Comparison of ENCODE assay signal across 18 cellular contexts in the genomic region with DNA sequence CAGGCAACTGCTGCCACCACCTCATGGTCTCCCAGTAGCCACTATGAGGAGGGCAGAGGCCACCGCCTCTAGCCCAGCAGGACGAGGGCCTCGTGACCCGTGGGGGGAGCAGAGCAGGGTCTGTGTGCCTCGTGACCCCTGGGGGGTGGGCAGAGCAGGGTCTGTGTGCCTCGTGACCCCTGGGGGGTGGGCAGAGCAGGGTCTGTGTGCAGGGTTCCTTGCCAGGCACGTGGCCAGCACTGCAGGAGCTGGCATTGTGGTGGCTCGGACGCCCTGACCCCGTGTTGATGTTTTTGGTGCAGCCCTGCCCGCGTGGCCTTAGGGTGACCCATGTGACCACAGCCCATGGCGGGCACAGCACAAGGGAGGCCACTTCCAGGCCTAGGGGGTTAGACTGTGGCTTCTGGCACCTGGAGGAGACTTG. TPM values are rescaled to one million over a fixed set of nuclear protein-coding genes. Genes with fewer than 3 reads are reported as not detected.
DNase-seq lines count a peak whose midpoint lies in the region; ATAC-seq, FAIRE-seq and TF ChIP-seq lines count a peak whose summit lies in the region.
"Had no signal": no experiment of that assay in that cellular context is flagged by ENCODE, and none has a peak within 500 bp of the region (broad histone marks: within the 10 kb centered on the region; RNA-seq: fewer than 3 reads in every experiment).

No MANE protein-coding gene starts in this region.

- ATAC-seq in K562 (no peak), HG03139 (IDR thresholded peaks at IDR 0.05; ENCODE audit: unreplicated experiment) (no peak), HG03378 (IDR thresholded peaks at IDR 0.05; ENCODE audit: unreplicated experiment) (no peak)
- ATAC-seq: GM12878, HCT116, Panc1 had no signal

- CTCF ChIA-PET in K562 (lab: Yijun Ruan, JAX; ENCODE audit: low intra/inter-chr PET ratio) = interaction anchor here (0.5 kb wide), 1 partner anchor 834 kb away, joined by 3 read pairs; no protein-coding TSS in a partner anchor

- H3K79me2 ChIP-seq in K562 (ENCODE audit: control insufficient read depth, insufficient read depth, low read length) = no peaks in the 10 kb centered on the region

- POLR2A ChIA-PET in K562 (lab: Yijun Ruan, JAX) = no interaction called here

- no peaks in the 10 kb centered on the region for H3K79me1 ChIP-seq in mesenchymal stem cell (replicated peaks; ENCODE audit: low read length, poor library complexity, severe bottlenecking)

- H3K14ac ChIP-seq in mesenchymal stem cell (ENCODE audit: low read length in 2 of 2) = no peak overlapping the region

- TF ChIP-seq EP300 in K562 (IDR thresholded peaks at IDR 0.05; ENCODE audit: low read length) = no peak

- H2AFZ ChIP-seq in K562 (ENCODE audit: low read depth, low read length) = no peak overlapping the region
- H2AFZ ChIP-seq in mesenchymal stem cell (ENCODE audit: low read depth, low read length) = no peak overlapping the region

- no peak for TF ChIP-seq RAD21 in K562 (CRISPR knock-in tag; conservative IDR thresholded peaks at IDR 0.05 in 1 of 2, IDR thresholded peaks at IDR 0.05 in 1 of 2)

- no peak overlapping the region for H3K4ac ChIP-seq in mesenchymal stem cell (ENCODE audit: low read depth in 1 of 2, low read length in 2 of 2)

- H2BK120ac ChIP-seq in mesenchymal stem cell (ENCODE audit: low read depth, low read length) = no peak overlapping the region

- H4K20me1 ChIP-seq in BLaER1 treated with 17β-estradiol and CSF1 and Interleukin-3, amounts not matched to agents 10 nM and 100 nM = peaks cover 0 to 98% (median 28%) of the 10 kb centered on the region in 11 experiments; a peak in 17 of 22 replicates
- peaks cover 42% of the 10 kb centered on the region for H4K20me1 ChIP-seq in K562 (replicated peaks; ENCODE audit: control insufficient read depth, insufficient read depth, low read length)

- in situ Hi-C loops in K562 (cut with MboI) = no loop called here

- TF ChIP-seq CTCF in K562 (IDR thresholded peaks at IDR 0.05 in 2 of 3, conservative IDR thresholded peaks at IDR 0.05 in 1 of 3; ENCODE audit: insufficient read depth in 2 of 3, low read depth in 1 of 3, low read length in 3 of 3) = no peak

- no peak overlapping the region for H4K8ac ChIP-seq in mesenchymal stem cell (ENCODE audit: low read length)

- peak overlapping the region in 3 of 11 experiments; percentile 13 to 51 (median 51); a peak in 5 of 22 replicates for H3K27ac ChIP-seq in BLaER1 treated with 17β-estradiol and CSF1 and Interleukin-3, amounts not matched to agents 10 nM and 100 nM
- H3K27ac ChIP-seq in K562 (ENCODE audit: extremely low read depth, low read depth, low read length) (no peak overlapping the region), mesenchymal stem cell (ENCODE audit: low read length, poor library complexity, severe bottlenecking) (no peak overlapping the region), stomach smooth muscle (ENCODE audit: low read length) (peak overlapping the region; percentile 84)
- H3K27ac ChIP-seq: KMS-11 had no signal

- H3K4me1 ChIP-seq in BLaER1 treated with 17β-estradiol and CSF1 and Interleukin-3, amounts not matched to agents 10 nM and 100 nM = peaks cover 55 to 100% (median 100%) of the 10 kb centered on the region in 10 experiments
- H3K4me1 ChIP-seq in K562 (replicated peaks in 1 of 2; ENCODE audit: control insufficient read depth in 2 of 2, insufficient read depth in 2 of 2, low read length in 2 of 2) = peaks cover 0 to 77% of the 10 kb centered on the region in 2 experiments; a peak in 1 of 5 replicates
- peaks cover 30% of the 10 kb centered on the region for H3K4me1 ChIP-seq in mesenchymal stem cell (ENCODE audit: control insufficient read depth, insufficient read depth, low read depth, low read length)
- peaks cover 90% of the 10 kb centered on the region for H3K4me1 ChIP-seq in stomach smooth muscle (ENCODE audit: control insufficient read depth, insufficient read depth, low read length)

- no peak overlapping the region for H3K4me3 ChIP-seq in BLaER1 treated with 17β-estradiol and CSF1 and Interleukin-3, amounts not matched to agents 10 nM and 100 nM
- H3K4me3 ChIP-seq in K562 = no peak overlapping the region
- H3K4me3 ChIP-seq in mesenchymal stem cell (ENCODE audit: insufficient read depth in 1 of 2, low read depth in 1 of 2, low read length in 2 of 2) = no peak overlapping the region
- no peak overlapping the region for H3K4me3 ChIP-seq in stomach smooth muscle (ENCODE audit: low read length in 2 of 2)
- H3K4me3 ChIP-seq: GM12878 had no signal

- intact Hi-C loops in K562 (cut with micrococcal nuclease) = no loop called here

- H2BK5ac ChIP-seq in mesenchymal stem cell (ENCODE audit: low read depth, low read length, poor library complexity, severe bottlenecking) = no peak overlapping the region

- H4K91ac ChIP-seq in mesenchymal stem cell (ENCODE audit: low read length) = peak overlapping the region; percentile 74

- H2AK5ac ChIP-seq in mesenchymal stem cell (ENCODE audit: low read length, severe bottlenecking) = no peak overlapping the region

- peaks cover 4% of the 10 kb centered on the region for H3K9me1 ChIP-seq in K562 (ENCODE audit: control insufficient read depth, insufficient read depth, low read length)

- DNase-seq in K562 (ENCODE audit: extremely low read depth in 1 of 4, low spot score in 3 of 4) = no peak
- no peak for DNase-seq in mesenchymal stem cell
- DNase-seq in activated CD4-positive, alpha-beta T cell treated with anti-CD3 and anti-CD28 coated beads, Interleukin-2, amount 50 U/mL, for 4 hours = no peak
- DNase-seq: CD4-positive, CD25-positive, alpha-beta regulatory T cell; DMS79; NCI-H1092 treated with DMSO at 0.1 percent for 48 hours; NCI-H1694 treated with DMSO at 0.1 percent for 48 hours; NCI-H774; SHP77 treated with DMSO at 0.1 percent for 48 hours had no signal

- no peak overlapping the region for H3K18ac ChIP-seq in mesenchymal stem cell (ENCODE audit: low read depth in 1 of 2, low read length in 2 of 2)

- BruUV-seq in K562 (replicated peaks; lab: Mats Ljungman, UMichigan) = no TSS peak

- peak overlapping the region in 3 of 11 experiments; percentile 29 to 77 (median 76); a peak in 5 of 22 replicates for H3K9ac ChIP-seq in BLaER1 treated with 17β-estradiol and CSF1 and Interleukin-3, amounts not matched to agents 10 nM and 100 nM
- H3K9ac ChIP-seq in K562 (ENCODE audit: insufficient read depth in 1 of 2, low read depth in 2 of 2, low read length in 2 of 2) (0 out of 4 replicates have a peak overlapping the region, but pooled peaks of 1 of the 2 experiments have one; percentile 11), mesenchymal stem cell (ENCODE audit: low read length) (no peak overlapping the region), stomach smooth muscle (ENCODE audit: low read length in 2 of 2) (no peak overlapping the region)
- H3K9ac ChIP-seq: KMS-11 had no signal

- peak overlapping the region in 9 of 11 experiments; percentile 11 to 100 (median 92); a peak in 17 of 22 replicates for H3K4me2 ChIP-seq in BLaER1 treated with 17β-estradiol and CSF1 and Interleukin-3, amounts not matched to agents 10 nM and 100 nM
- H3K4me2 ChIP-seq in K562 (ENCODE audit: insufficient read depth, low read length) = no peak overlapping the region
- H3K4me2 ChIP-seq in mesenchymal stem cell (ENCODE audit: low read length, poor library complexity, severe bottlenecking) = no peak overlapping the region
- H3K4me2 ChIP-seq: KMS-11 had no signal

- no peak overlapping the region for H2BK15ac ChIP-seq in mesenchymal stem cell (ENCODE audit: low read depth, poor library complexity, severe bottlenecking)

- peaks cover 0 to 98% (median 0%) of the 10 kb centered on the region in 11 experiments; a peak in 10 of 22 replicates for H3K27me3 ChIP-seq in BLaER1 treated with 17β-estradiol and CSF1 and Interleukin-3, amounts not matched to agents 10 nM and 100 nM
- peaks cover 34 to 88% of the 10 kb centered on the region in 2 experiments for H3K27me3 ChIP-seq in K562 (ENCODE audit: control insufficient read depth in 2 of 2, insufficient read depth in 2 of 2, low read length in 2 of 2)
- H3K27me3 ChIP-seq in mesenchymal stem cell (ENCODE audit: control insufficient read depth in 1 of 2, insufficient read depth in 1 of 2, low read length in 2 of 2) = peaks cover 0 to 31% of the 10 kb centered on the region in 2 experiments
- H3K27me3 ChIP-seq in stomach smooth muscle (ENCODE audit: control insufficient read depth in 1 of 2, insufficient read depth in 2 of 2, low read length in 2 of 2) = no peaks in the 10 kb centered on the region

- no peaks in the 10 kb centered on the region for H3K9me3 ChIP-seq in BLaER1 treated with 17β-estradiol and CSF1 and Interleukin-3, amounts not matched to agents 10 nM and 100 nM (replicated peaks in 1 of 11)
- H3K9me3 ChIP-seq in K562 (replicated peaks; ENCODE audit: control insufficient read depth, insufficient read depth, low read depth, low read length) (no peaks in the 10 kb centered on the region), mesenchymal stem cell (ENCODE audit: control insufficient read depth, low read length) (no peaks in the 10 kb centered on the region), stomach smooth muscle (ENCODE audit: control insufficient read depth in 2 of 2, low read length in 2 of 2) (no peaks in the 10 kb centered on the region)

- no peak for FAIRE-seq in K562 (lab: Jason Lieb, UNC)
- FAIRE-seq: GM12878, GM18507 had no signal

- no peaks in the 10 kb centered on the region for H3K36me3 ChIP-seq in BLaER1 treated with 17β-estradiol and CSF1 and Interleukin-3, amounts not matched to agents 10 nM and 100 nM
- H3K36me3 ChIP-seq in K562 (ENCODE audit: control insufficient read depth, insufficient read depth, low read length) = no peaks in the 10 kb centered on the region
- no peaks in the 10 kb centered on the region for H3K36me3 ChIP-seq in mesenchymal stem cell (ENCODE audit: control insufficient read depth in 1 of 2, insufficient read depth in 2 of 2, low read depth in 1 of 2, low read length in 2 of 2)
- H3K36me3 ChIP-seq in stomach smooth muscle (ENCODE audit: control insufficient read depth in 2 of 2, insufficient read depth in 2 of 2, low read length in 2 of 2) = no peaks in the 10 kb centered on the region

- 8% methylated on average over 13 of the region's 13 CpGs for WGBS in K562 (ENCODE audit: insufficient coverage, low coverage, missing lambda C conversion rate)
- 90% methylated on average over 13 of the region's 13 CpGs for WGBS in mesenchymal stem cell

- no peak overlapping the region for H2BK12ac ChIP-seq in mesenchymal stem cell (ENCODE audit: low read length in 2 of 2)

- TF ChIP-seq POLR2A in K562 (conservative IDR thresholded peaks at IDR 0.05) = no peak

- no peak overlapping the region for H3K23ac ChIP-seq in mesenchymal stem cell (ENCODE audit: low read length in 2 of 2)

RNA-seq across cellular contexts. Expression of a gene that starts 52.8 kb away (rescaled TPM):
- total RNA-seq in K562 (2011; cell fraction: chromatin; rRNA removed; ENCODE audit: low replicate concordance) = 18.9 and 29.0 TPM in 2 replicates
- total RNA-seq in K562 (2011; cell fraction: nucleolus; rRNA removed) = 22.8 and 25.7 TPM in 2 replicates
- total RNA-seq in K562 (2011; cell fraction: nucleoplasm; rRNA removed) = 14.8 and 16.0 TPM in 2 replicates
- total RNA-seq in K562 (2014; rRNA removed) = 65.2 and 66.8 TPM in 2 replicates
- 11.2 and 14.8 TPM in 2 replicates for total RNA-seq in K562 (2014; rRNA removed; fragmentation: Illumina TruSeq; extraction: Trizol)
- 18.5 and 20.3 TPM in 2 replicates for total RNA-seq in K562 (2015; rRNA removed; fragmentation: Illumina TruSeq; extraction: Trizol)
- total RNA-seq in K562 (2021) = 71.2 and 75.5 TPM in 2 replicates
- polyA plus RNA-seq in K562 (2011; rRNA removed) = 13.5 and 16.5 TPM in 2 replicates
- polyA plus RNA-seq in K562 (2011; cell fraction: cytosol; rRNA removed) = 14.3 and 38.6 TPM in 2 replicates
- polyA plus RNA-seq in K562 (2011; cell fraction: nucleus; rRNA removed) = 10.2 and 19.3 TPM in 2 replicates
- 34.2 and 36.9 TPM in 2 replicates for polyA plus RNA-seq in K562 (2012)
- polyA plus RNA-seq in K562 (2014; fragmentation: Illumina TruSeq; extraction: Trizol) = 8.2 and 18.9 TPM in 2 replicates
- polyA plus RNA-seq in K562 (2014; fragmentation: Nextera tagmentation; extraction: Ambion mirVana) = 1 to 10 TPM; 1.2 to 1.8 TPM
- polyA plus RNA-seq in K562 (2014; rRNA removed) = 54.4 and 60.2 TPM in 2 replicates
- polyA minus RNA-seq in K562 (2011; rRNA and poly(A)+ RNA removed) = 16.0 and 22.8 TPM in 2 replicates
- polyA minus RNA-seq in K562 (2011; cell fraction: cytosol; rRNA and poly(A)+ RNA removed) = 25.3 and 31.3 TPM in 2 replicates
- polyA minus RNA-seq in K562 (2011; cell fraction: nucleus; rRNA and poly(A)+ RNA removed) = 3.8 and 5.3 TPM in 2 replicates
- polyA plus RNA-seq in mesenchymal stem cell (2013, experiment 1 of 2) = 14.7 TPM
- polyA plus RNA-seq in mesenchymal stem cell (2013, experiment 2 of 2) = 15.1 TPM

Comparison
In these comparisons a context has a peak if more than half of its experiments do, and no peak if none do; other contexts are left out.
1. H3K4me2 ChIP-seq: peak in BLaER1 treated with 17β-estradiol and CSF1 and Interleukin-3, amounts not matched to agents 10 nM and 100 nM (9 of 11); none in K562 (single experiment) and mesenchymal stem cell (single experiment).